Comparison of ENCODE assay signal across 26 cellular contexts in genomic region chr3:193648542-193649076, GRCh38.
"Had no signal": no experiment of that assay in that cellular context is flagged by ENCODE, and none has a peak within 500 bp of the region (broad histone marks: within the 10 kb centered on the region; RNA-seq: fewer than 3 reads in every experiment).

No MANE protein-coding gene starts in this region.

- H2AFZ ChIP-seq: hepatocyte had no signal

- H3K27ac ChIP-seq: coronary artery, dorsolateral prefrontal cortex, esophagus squamous epithelium, gastrocnemius medialis, hepatocyte, left lung, lower lobe of right lung had no signal

- H3K79me2 ChIP-seq: hepatocyte had no signal

- H3K9me3 ChIP-seq: esophagus squamous epithelium, gastrocnemius medialis, heart right ventricle, left lung, lower lobe of right lung, mucosa of descending colon had no signal

- H3K4me3 ChIP-seq: coronary artery, dorsolateral prefrontal cortex, esophagus squamous epithelium, gastrocnemius medialis, heart right ventricle, hepatocyte, left lung, lower lobe of right lung, mucosa of descending colon had no signal

- FAIRE-seq: endothelial cell of umbilical vein had no signal

- H3K4me1 ChIP-seq: esophagus squamous epithelium, gastrocnemius medialis, left lung, lower lobe of right lung had no signal

- ATAC-seq: esophagus mucosa; gastrocnemius medialis; heart right ventricle; left cardiac atrium; left lung; left ventricle myocardium superior; lower lobe of right lung; mucosa of descending colon; naive thymus-derived CD8-positive, alpha-beta T cell had no signal

- DNase-seq: dermis blood vessel endothelial cell; dorsolateral prefrontal cortex; effector CD4-positive, alpha-beta T cell; effector memory CD4-positive, alpha-beta T cell; esophagus squamous epithelium; foreskin fibroblast; foreskin melanocyte; gastrocnemius medialis; glutamatergic neuron; head of caudate nucleus; heart right ventricle; hypothalamus; immature natural killer cell; islet precursor cell; left cardiac atrium; left lung; left ventricle myocardium superior; lower lobe of right lung; mesenchymal stem cell; mucosa of descending colon; naive B cell; naive thymus-derived CD8-positive, alpha-beta T cell had no signal

- H3K4me2 ChIP-seq: hepatocyte had no signal

- H3K27me3 ChIP-seq: dorsolateral prefrontal cortex, esophagus squamous epithelium, gastrocnemius medialis, heart right ventricle, hepatocyte, left lung had no signal
